1 cellular context compared by ENCODE assay signal in genomic region chr7:141076377-141076776, GRCh38.
TF ChIP-seq lines count a peak whose summit lies in the region.

No MANE protein-coding gene starts in this region.

TF ChIP-seq in H1, 55 proteins besides CTCF, POLR2A, EP300 and RAD21 (continued from another document):
- peak; percentile 36 to 74; a peak in 2 of 4 replicates for TF ChIP-seq SIN3A (conservative IDR thresholded peaks at IDR 0.05 in 1 of 2, IDR thresholded peaks at IDR 0.05 in 1 of 2; ENCODE audit: low read depth in 1 of 2, low read length in 2 of 2)
